Comparison of ENCODE assay signal across 16 cellular contexts in the genomic region with DNA sequence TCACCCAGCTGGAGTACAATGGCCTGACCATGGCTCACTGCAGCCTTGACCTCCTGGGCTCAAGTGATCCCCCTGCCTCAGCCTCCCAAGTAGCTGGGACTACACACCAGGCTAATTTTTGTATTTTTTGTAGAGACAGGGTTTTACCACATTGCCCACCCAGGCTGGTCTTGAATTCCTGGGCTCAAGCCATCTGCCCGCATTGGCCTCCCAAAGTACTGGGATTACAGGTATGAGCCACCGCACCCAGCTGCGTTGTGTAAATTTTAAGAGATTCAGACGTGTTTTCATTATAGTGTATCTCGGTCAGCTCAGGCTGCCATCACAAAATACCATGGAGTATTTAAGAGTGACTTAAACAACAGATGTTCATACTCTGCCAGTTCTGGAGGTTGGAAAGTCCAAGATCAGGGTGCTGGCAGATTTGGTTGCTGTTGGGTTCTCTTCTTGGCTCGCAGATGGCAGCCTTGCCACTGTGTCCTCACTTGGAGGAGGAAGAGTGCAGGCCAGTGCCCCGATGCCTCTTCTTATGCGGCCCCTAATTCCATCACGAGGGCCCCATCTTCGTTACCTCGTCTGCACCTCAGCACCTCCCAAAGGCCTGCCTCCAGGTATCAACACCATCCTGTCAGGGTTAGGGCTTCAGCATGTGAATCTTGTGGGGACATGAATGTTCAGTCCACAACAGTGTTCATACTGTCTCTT. TPM values are rescaled to one million over a fixed set of nuclear protein-coding genes. Genes with fewer than 3 reads are reported as not detected.
DNase-seq lines count a peak whose midpoint lies in the region; ATAC-seq and TF ChIP-seq lines count a peak whose summit lies in the region.
"Had no signal": no experiment of that assay in that cellular context is flagged by ENCODE, and none has a peak within 500 bp of the region (broad histone marks: within the 10 kb centered on the region; RNA-seq: fewer than 3 reads in every experiment).

No MANE protein-coding gene starts in this region.

- peaks cover 79% of the 10 kb centered on the region for H3K36me3 Mint-ChIP-seq in brain
- H3K36me3 Mint-ChIP-seq in memory B cell: peaks cover 32% of the 10 kb centered on the region
- peaks cover 77 to 89% of the 10 kb centered on the region in 2 donors for H3K36me3 Mint-ChIP-seq in CD14-positive monocyte

- H3K9me3 Mint-ChIP-seq in brain: no peaks in the 10 kb centered on the region
- H3K9me3 Mint-ChIP-seq in memory B cell: no peaks in the 10 kb centered on the region
- peaks cover 0 to 2% (median 0%) of the 10 kb centered on the region in 7 donors for H3K9me3 Mint-ChIP-seq in CD14-positive monocyte
- H3K9me3 Mint-ChIP-seq: CD4-positive, alpha-beta T cell had no signal

- no peaks in the 10 kb centered on the region for H3K9me3 ChIP-seq in sigmoid colon
- H3K9me3 ChIP-seq: BE2C, Caco-2, HAP-1 had no signal

- no peak for ATAC-seq in memory B cell (ENCODE audit: low read depth)
- ATAC-seq in HG03039 (IDR thresholded peaks at IDR 0.05; ENCODE audit: unreplicated experiment): no peak

- H3K4me3 ChIP-seq in sigmoid colon: no peak overlapping the region
- H3K4me3 ChIP-seq: HAP-1 had no signal

- H3K4me1 ChIP-seq in sigmoid colon: peaks cover 0 to 8% (median 0%) of the 10 kb centered on the region in 4 donors
- H3K4me1 ChIP-seq: Caco-2 had no signal

- H3K36me3 ChIP-seq in sigmoid colon: peaks cover 25 to 90% (median 33%) of the 10 kb centered on the region in 4 donors

- no peaks in the 10 kb centered on the region for H3K27me3 ChIP-seq in sigmoid colon
- H3K27me3 ChIP-seq: BE2C had no signal

- H3K27me3 Mint-ChIP-seq in brain (no peaks in the 10 kb centered on the region), memory B cell (no peaks in the 10 kb centered on the region), CD14-positive monocyte (ENCODE audit: low read depth in 3 of 3) (peaks cover 0 to 2% (median 0%) of the 10 kb centered on the region in 3 donors)
- H3K27me3 Mint-ChIP-seq: CD4-positive, alpha-beta T cell had no signal

- WGBS in sigmoid colon, 2 donors: 95 to 96% methylated on average over 11 of the region's 11 CpGs

- no peak for TF ChIP-seq POLR2A in sigmoid colon (IDR thresholded peaks at IDR 0.05)

- TF ChIP-seq EP300 in sigmoid colon (IDR thresholded peaks at IDR 0.05): no peak

- no peak overlapping the region for H3K27ac ChIP-seq in sigmoid colon
- H3K27ac ChIP-seq: HL-60 had no signal

- no peak for TF ChIP-seq CTCF in brain (conservative IDR thresholded peaks at IDR 0.05)
- no peak for TF ChIP-seq CTCF in sigmoid colon (IDR thresholded peaks at IDR 0.05)
- no peak for TF ChIP-seq CTCF in CD14-positive monocyte (IDR thresholded peaks at IDR 0.05)

- H3K4me1 Mint-ChIP-seq in brain: peaks cover 54% of the 10 kb centered on the region
- peaks cover 26% of the 10 kb centered on the region for H3K4me1 Mint-ChIP-seq in memory B cell
- peaks cover 19% of the 10 kb centered on the region for H3K4me1 Mint-ChIP-seq in CD14-positive monocyte

- DNase-seq in memory B cell (ENCODE audit: low spot score in 2 of 2): no peak
- peak; percentile 40 for DNase-seq in sigmoid colon
- no peak for DNase-seq in NK-92 treated with Interleukin-12 subunit alpha and Interleukin-12 subunit beta, amount 100 ng/mL, for 24 hours (lab: John Stamatoyannopoulos, UW)
- DNase-seq in D341Med (ENCODE audit: low spot score): no peak
- DNase-seq in CD14-positive monocyte (ENCODE audit: low spot score): no peak
- DNase-seq: ACHN; BE2C; C1 segment of cervical spinal cord; Caco-2; CD4-positive, alpha-beta T cell; DMS79; GDM1 had no signal

- intact Hi-C loops in sigmoid colon (cut with DNase I) (loop anchor here (5.0 to 10.0 kb wide), 2 partner anchors 96 to 333 kb away; no protein-coding TSS in a partner anchor), CD14-positive monocyte (cut with micrococcal nuclease) (loop anchor here (2.0 to 10.0 kb wide), 3 partner anchors 89 to 635 kb away; no protein-coding TSS in a partner anchor)

- H3K4me3 Mint-ChIP-seq in brain (no peak overlapping the region), memory B cell (no peak overlapping the region), CD14-positive monocyte (no peak overlapping the region)
- H3K4me3 Mint-ChIP-seq: CD4-positive, alpha-beta T cell had no signal

- H3K27ac Mint-ChIP-seq in brain (peak overlapping the region in 3 of 5 experiments; percentile 23 to 72 (median 42)), memory B cell (peak overlapping the region; percentile 53), CD14-positive monocyte (no peak overlapping the region)
- H3K27ac Mint-ChIP-seq: CD4-positive, alpha-beta T cell had no signal

RNA-seq across cellular contexts. Expression of gene PARVB, which starts 32.6 kb away (rescaled TPM):
- polyA plus RNA-seq in brain (ENCODE audit: insufficient read depth, low read depth, low replicate concordance) (19.7 TPM), sigmoid colon (10 to 100 TPM in 1 of 3 donors, 1 to 10 TPM in 2; 6.9 to 20.5 (median 8.4) TPM), CD14-positive monocyte (10 to 100 TPM; 13.4 to 17.9 TPM)
- total RNA-seq in sigmoid colon: 10 to 100 TPM; 18.9 to 21.6 (median 20.0) TPM

RNA-seq across cellular contexts. Expression of gene SAMM50, which starts 36.2 kb away (rescaled TPM):
- polyA plus RNA-seq in brain (ENCODE audit: insufficient read depth, low read depth, low replicate concordance) (117 TPM), sigmoid colon (10 to 100 TPM; 33.0 to 46.5 (median 40.2) TPM), CD14-positive monocyte (10 to 100 TPM; 62.5 to 70.0 TPM)
- 10 to 100 TPM; 21.3 to 33.9 (median 25.2) TPM for total RNA-seq in sigmoid colon

Comparison
In these comparisons a context has a peak if more than half of its experiments do, and no peak if none do; other contexts are left out.
1. H3K27ac Mint-ChIP-seq: peak in brain (3 of 5) and memory B cell (single experiment); none in CD14-positive monocyte (0 of 7).